ENCODE assay signal across 20 cellular contexts in the genomic region with DNA sequence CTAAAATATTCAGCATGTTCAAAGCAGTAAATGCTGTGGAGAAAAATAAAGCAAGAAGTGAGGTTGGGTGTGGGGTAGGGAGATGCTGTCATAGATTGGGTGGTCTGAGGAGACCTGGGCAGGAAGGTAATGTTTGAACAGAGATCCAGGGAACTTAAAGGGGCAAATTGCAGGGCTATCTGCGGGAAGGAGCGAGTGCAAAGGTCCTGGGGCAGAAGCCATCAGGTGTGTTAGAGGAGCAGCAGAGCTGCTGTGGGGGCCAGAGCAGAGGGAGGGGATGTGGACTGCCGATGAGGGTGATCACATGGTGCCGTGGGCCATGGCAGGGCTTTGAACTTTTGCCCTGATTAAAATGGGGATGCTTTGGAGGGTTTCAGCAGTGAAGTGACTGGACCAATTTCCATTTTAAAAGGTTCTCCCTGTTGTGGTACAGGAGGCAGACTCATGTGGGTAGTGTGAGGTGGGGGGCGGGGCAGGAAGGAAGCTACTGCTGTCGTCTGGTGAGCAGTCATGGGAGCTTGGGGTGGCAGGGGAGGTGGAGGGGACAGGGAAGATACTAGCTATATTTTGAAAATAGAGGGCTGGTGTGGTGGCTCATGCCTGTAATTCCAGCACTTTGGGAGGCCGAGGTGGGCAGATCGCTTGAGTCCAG. TPM values are rescaled to one million over a fixed set of nuclear protein-coding genes. Genes with fewer than 3 reads are reported as not detected.
DNase-seq lines count a peak whose midpoint lies in the region; ATAC-seq and TF ChIP-seq lines count a peak whose summit lies in the region.
"Had no signal": no experiment of that assay in that cellular context is flagged by ENCODE, and none has a peak within 500 bp of the region (broad histone marks: within the 10 kb centered on the region; RNA-seq: fewer than 3 reads in every experiment).

No MANE protein-coding gene starts in this region.

- H3K4me1 ChIP-seq in OCI-LY7 (ENCODE audit: insufficient read depth, low read length, poor library complexity, severe bottlenecking): peaks cover 8% of the 10 kb centered on the region
- no peaks in the 10 kb centered on the region for H3K4me1 ChIP-seq in prostate gland (replicated peaks)
- H3K4me1 ChIP-seq: Caco-2 had no signal

- H3K4me3 ChIP-seq in OCI-LY7 (ENCODE audit: low read depth, low read length, poor library complexity, severe bottlenecking): no peak overlapping the region
- H3K4me3 ChIP-seq in prostate gland: no peak overlapping the region
- H3K4me3 ChIP-seq: GM23248 had no signal

- BruUV-seq in OCI-LY7 (replicated peaks; lab: Mats Ljungman, UMichigan): no TSS peak

- no peaks in the 10 kb centered on the region for H4K20me1 ChIP-seq in OCI-LY7 (ENCODE audit: insufficient read depth, low read length)

- peaks cover 3% of the 10 kb centered on the region for H3K27me3 ChIP-seq in prostate gland (replicated peaks; ENCODE audit: insufficient read depth)

- peak overlapping the region; percentile 14; the same call in 1 of the 2 replicates for H3K4me2 ChIP-seq in OCI-LY7 (ENCODE audit: low read length)

- peaks cover 17% of the 10 kb centered on the region for H3K27me3 Mint-ChIP-seq in activated naive CD8-positive, alpha-beta T cell treated with anti-CD3 and anti-CD28 coated beads, Interleukin-2, amount 10 ng/mL, durations not matched to agents 7 days and 5 days
- H3K27me3 Mint-ChIP-seq in activated naive CD8-positive, alpha-beta T cell treated with anti-CD3 and anti-CD28 coated beads for 36 hours: peaks cover 21% of the 10 kb centered on the region
- peaks cover 4% of the 10 kb centered on the region for H3K27me3 Mint-ChIP-seq in nephron progenitor cell (ENCODE audit: low read depth, poor library complexity)

- no peaks in the 10 kb centered on the region for H3K9me3 Mint-ChIP-seq in activated naive CD8-positive, alpha-beta T cell treated with anti-CD3 and anti-CD28 coated beads, Interleukin-2, amount 10 ng/mL, durations not matched to agents 7 days and 5 days
- no peaks in the 10 kb centered on the region for H3K9me3 Mint-ChIP-seq in activated naive CD8-positive, alpha-beta T cell treated with anti-CD3 and anti-CD28 coated beads for 36 hours
- peaks cover 5% of the 10 kb centered on the region for H3K9me3 Mint-ChIP-seq in nephron progenitor cell
- H3K9me3 Mint-ChIP-seq: CD4-positive, alpha-beta T cell had no signal

- peaks cover 8% of the 10 kb centered on the region for H3K4me1 Mint-ChIP-seq in activated naive CD8-positive, alpha-beta T cell treated with anti-CD3 and anti-CD28 coated beads, Interleukin-2, amount 10 ng/mL, durations not matched to agents 7 days and 5 days
- no peaks in the 10 kb centered on the region for H3K4me1 Mint-ChIP-seq in activated naive CD8-positive, alpha-beta T cell treated with anti-CD3 and anti-CD28 coated beads for 36 hours
- H3K4me1 Mint-ChIP-seq in nephron progenitor cell: peaks cover 9% of the 10 kb centered on the region

- CTCF ChIA-PET in OCI-LY7 (lab: Charles Lee; ENCODE audit: unreplicated experiment): interaction anchor here (1.0 kb wide), 1 partner anchor 24 kb away, joined by 5 read pairs; the partner anchor contains the start of gene TMEM132B

- H3K27ac ChIP-seq in OCI-LY7 (ENCODE audit: low read depth, low read length, poor library complexity, severe bottlenecking) (no peak overlapping the region), prostate gland (no peak overlapping the region)
- H3K27ac ChIP-seq: 22Rv1, GM23248 had no signal

- POLR2A ChIA-PET in activated naive CD8-positive, alpha-beta T cell treated with anti-CD3 and anti-CD28 coated beads, Interleukin-2, amount 10 ng/mL, durations not matched to agents 7 days and 5 days (lab: Charles Lee): no interaction called here
- POLR2A ChIA-PET in OCI-LY7 (lab: Charles Lee): interaction anchor here (0.6 kb wide), 1 partner anchor 301 kb away, joined by 3 read pairs; no protein-coding TSS in a partner anchor

- H3K79me2 ChIP-seq in OCI-LY7 (ENCODE audit: insufficient read depth, low read depth, low read length): no peaks in the 10 kb centered on the region

- H3K4me3 Mint-ChIP-seq in activated naive CD8-positive, alpha-beta T cell treated with anti-CD3 and anti-CD28 coated beads, Interleukin-2, amount 10 ng/mL, durations not matched to agents 7 days and 5 days: no peak overlapping the region
- no peak overlapping the region for H3K4me3 Mint-ChIP-seq in activated naive CD8-positive, alpha-beta T cell treated with anti-CD3 and anti-CD28 coated beads for 36 hours
- H3K4me3 Mint-ChIP-seq in nephron progenitor cell: no peak overlapping the region
- H3K4me3 Mint-ChIP-seq: CD4-positive, alpha-beta T cell had no signal

- DNase-seq in NK-92 treated with Interleukin-12 subunit alpha and Interleukin-12 subunit beta, amount 100 ng/mL, for 24 hours (lab: John Stamatoyannopoulos, UW): peak; percentile 23
- DNase-seq in NK-92 (lab: John Stamatoyannopoulos, UW; ENCODE audit: unreplicated experiment) (no peak), OCI-LY7 (ENCODE audit: low spot score) (no peak), nephron progenitor cell (no peak), prostate gland (ENCODE audit: low spot score) (no peak), NCI-H2081 treated with DMSO at 0.1 percent for 48 hours (lab: John Stamatoyannopoulos, UW) (no peak)
- DNase-seq in activated naive CD8-positive, alpha-beta T cell treated with anti-CD3 and anti-CD28 coated beads, Interleukin-2, amount 10 ng/mL, durations not matched to agents 7 days and 5 days: no peak
- no peak for DNase-seq in activated naive CD8-positive, alpha-beta T cell treated with anti-CD3 and anti-CD28 coated beads for 36 hours
- DNase-seq: Caco-2; CD4-positive, alpha-beta T cell; GF-D8; GM23248; NCI-H1092 treated with DMSO at 0.1 percent for 48 hours; NCI-H146; NCI-H2081; NCI-H446 treated with DMSO at 0.1 percent for 48 hours; RPMI8226; SHP77 treated with DMSO at 0.1 percent for 48 hours had no signal

- 76% methylated on average over 8 of the region's 8 CpGs for WGBS in prostate gland

- H3K9me3 ChIP-seq in OCI-LY7 (ENCODE audit: low read length) (no peaks in the 10 kb centered on the region), prostate gland (no peaks in the 10 kb centered on the region)
- H3K9me3 ChIP-seq: Caco-2 had no signal

- H3K27ac Mint-ChIP-seq in activated naive CD8-positive, alpha-beta T cell treated with anti-CD3 and anti-CD28 coated beads, Interleukin-2, amount 10 ng/mL, durations not matched to agents 7 days and 5 days: no peak overlapping the region
- H3K27ac Mint-ChIP-seq in activated naive CD8-positive, alpha-beta T cell treated with anti-CD3 and anti-CD28 coated beads for 36 hours: no peak overlapping the region
- peak overlapping the region; percentile 17 for H3K27ac Mint-ChIP-seq in nephron progenitor cell
- H3K27ac Mint-ChIP-seq: CD4-positive, alpha-beta T cell had no signal

- no peak overlapping the region for H2AFZ ChIP-seq in OCI-LY7 (ENCODE audit: low read length)
- H2AFZ ChIP-seq: GM23248 had no signal

- ATAC-seq in activated naive CD8-positive, alpha-beta T cell treated with anti-CD3 and anti-CD28 coated beads, Interleukin-2, amount 10 ng/mL, durations not matched to agents 7 days and 5 days (ENCODE audit: low read depth): peak; percentile 68
- ATAC-seq: HCT116 had no signal

- no peaks in the 10 kb centered on the region for H3K9me2 ChIP-seq in OCI-LY7 (ENCODE audit: insufficient read depth, low read length)

- no peak for TF ChIP-seq CTCF in OCI-LY7 (conservative IDR thresholded peaks at IDR 0.05; ENCODE audit: low read length)
- no peak for TF ChIP-seq CTCF in nephron progenitor cell (IDR thresholded peaks at IDR 0.05)
- no peak for TF ChIP-seq CTCF in prostate gland (IDR thresholded peaks at IDR 0.05)

- intact Hi-C loops in OCI-LY7 (cut with micrococcal nuclease; ENCODE audit: unreplicated experiment): no loop called here
- intact Hi-C loops in prostate gland (cut with DNase I): no loop called here

- no peaks in the 10 kb centered on the region for H3K36me3 ChIP-seq in OCI-LY7 (ENCODE audit: insufficient read depth, low read length)
- H3K36me3 ChIP-seq in prostate gland: no peaks in the 10 kb centered on the region

- H3K36me3 Mint-ChIP-seq in activated naive CD8-positive, alpha-beta T cell treated with anti-CD3 and anti-CD28 coated beads, Interleukin-2, amount 10 ng/mL, durations not matched to agents 7 days and 5 days: no peaks in the 10 kb centered on the region
- H3K36me3 Mint-ChIP-seq in activated naive CD8-positive, alpha-beta T cell treated with anti-CD3 and anti-CD28 coated beads for 36 hours: no peaks in the 10 kb centered on the region
- peaks cover 5% of the 10 kb centered on the region for H3K36me3 Mint-ChIP-seq in nephron progenitor cell (ENCODE audit: low read depth)

- TF ChIP-seq POLR2A in prostate gland (IDR thresholded peaks at IDR 0.05): no peak

RNA-seq across cellular contexts. Expression of gene TMEM132B, which starts 24.0 kb away (rescaled TPM):
- not detected for total RNA-seq in activated naive CD8-positive, alpha-beta T cell treated with anti-CD3 and anti-CD28 coated beads, Interleukin-2, amount 10 ng/mL, durations not matched to agents 7 days and 5 days
- total RNA-seq in activated naive CD8-positive, alpha-beta T cell treated with anti-CD3 and anti-CD28 coated beads for 36 hours: not detected
- 5.1 and 5.4 TPM in 2 replicates for total RNA-seq in OCI-LY7 (2014; rRNA removed; shearing (Covaris generic))
- 10.8 and 15.7 TPM in 2 replicates for total RNA-seq in OCI-LY7 (2022)
- 1 to 10 TPM in 1 of 2 donors, under 1 TPM in 1; 0.23 to 5.5 TPM for total RNA-seq in prostate gland
- total RNA-seq: Caco-2; CD4-positive, alpha-beta T cell had no signal
